Comparison of ENCODE assay signal across 10 cellular contexts in the genomic region with DNA sequence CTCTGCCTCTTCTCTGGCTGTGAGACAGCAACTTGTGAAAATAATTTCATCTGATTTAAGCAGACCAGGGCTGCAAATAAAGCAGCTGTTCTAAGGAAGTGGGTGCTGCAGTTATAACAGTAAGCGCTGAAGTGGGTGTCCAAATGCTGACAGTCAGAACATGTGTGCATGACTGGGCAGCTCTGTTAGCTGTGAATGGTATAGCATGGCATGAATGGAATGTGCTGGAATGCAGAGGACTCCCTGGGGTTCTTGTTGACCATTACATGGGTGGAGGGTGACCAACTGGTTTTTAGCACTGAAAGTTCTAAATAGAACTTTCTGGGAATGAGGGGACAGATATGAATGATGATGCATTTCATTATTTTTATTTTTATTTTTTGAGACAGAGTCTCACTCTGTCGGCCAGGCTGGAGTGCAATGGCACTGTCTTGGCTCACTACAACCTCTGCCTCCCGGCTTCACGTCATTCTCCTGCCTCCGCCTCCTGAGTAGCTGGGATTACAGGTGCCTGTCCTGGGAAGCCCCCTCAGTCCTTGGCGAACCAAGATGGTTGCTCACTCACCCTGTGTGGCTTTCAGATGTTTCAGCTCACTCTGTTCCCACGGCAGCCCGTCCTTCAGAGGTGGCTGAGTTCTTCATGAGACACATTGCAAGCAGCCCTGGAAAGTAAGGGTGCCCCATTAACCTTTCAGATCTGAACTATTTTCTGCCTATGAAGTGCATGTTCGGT.
DNase-seq lines count a peak whose midpoint lies in the region; ATAC-seq, FAIRE-seq and TF ChIP-seq lines count a peak whose summit lies in the region.
"Had no signal": no experiment of that assay in that cellular context is flagged by ENCODE, and none has a peak within 500 bp of the region (broad histone marks: within the 10 kb centered on the region; RNA-seq: fewer than 3 reads in every experiment).

No MANE protein-coding gene starts in this region.

- peak overlapping the region; percentile 89 for H3K4ac ChIP-seq in IMR-90 (ENCODE audit: low read depth, low read length)

- H3K56ac ChIP-seq in IMR-90 (ENCODE audit: extremely low read depth, insufficient read depth, low read length), result no peak overlapping the region; the same call in 1 of the 2 replicates

- no TSS peak for BruUV-seq in IMR-90 (replicated peaks; lab: Mats Ljungman, UMichigan)

- H3K79me1 ChIP-seq in IMR-90 (ENCODE audit: low read depth in 1 of 2, low read length in 2 of 2), result no peaks in the 10 kb centered on the region

- TF ChIP-seq CTCF in IMR-90 (conservative IDR thresholded peaks at IDR 0.05; ENCODE audit: low read depth, low read length) (no peak), choroid plexus epithelial cell (conservative IDR thresholded peaks at IDR 0.05; ENCODE audit: low read depth, low read length) (no peak), vagina (IDR thresholded peaks at IDR 0.05) (no peak)

- peaks cover 9% of the 10 kb centered on the region for H3K4me1 ChIP-seq in IMR-90 (ENCODE audit: control insufficient read depth, insufficient read depth, low read length)
- H3K4me1 ChIP-seq in vagina, result no peaks in the 10 kb centered on the region
- H3K4me1 ChIP-seq: Peyer's patch had no signal

- no peak overlapping the region for H3K9ac ChIP-seq in IMR-90 (ENCODE audit: low read depth, low read length)

- WGBS in IMR-90 (ENCODE audit: extremely low coverage in 2 of 2, insufficient read length in 1 of 2), 2 experiments, result 63% methylated on average over 6 of the region's 9 CpGs; no CpG with 5 or more reads in 1 of the 2 experiments

- peak overlapping the region; percentile 65; the same call in 1 of the 2 replicates for H3K14ac ChIP-seq in IMR-90 (replicated peaks; ENCODE audit: low read depth, low read length)

- intact Hi-C loops in IMR-90 (cut with micrococcal nuclease), result no loop called here
- intact Hi-C loops in vagina (cut with DNase I), result no loop called here

- no peaks in the 10 kb centered on the region for H4K20me1 ChIP-seq in IMR-90 (ENCODE audit: insufficient read depth, low read length)

- no peaks in the 10 kb centered on the region for H3K27me3 ChIP-seq in IMR-90 (ENCODE audit: control insufficient read depth, insufficient read depth, low read length)
- H3K27me3 ChIP-seq in vagina, result no peaks in the 10 kb centered on the region
- H3K27me3 ChIP-seq: Peyer's patch had no signal

- H3K36me3 ChIP-seq in IMR-90 (ENCODE audit: control insufficient read depth, insufficient read depth, low read length) (no peaks in the 10 kb centered on the region), vagina (no peaks in the 10 kb centered on the region)
- H3K36me3 ChIP-seq: Peyer's patch had no signal

- H2AK5ac ChIP-seq in IMR-90 (ENCODE audit: low read depth, low read length), result peak overlapping the region; percentile 79

- H2AK9ac ChIP-seq in IMR-90 (replicated peaks; ENCODE audit: low read depth, low read length, poor library complexity), result peak overlapping the region; percentile 79

- H3K27ac ChIP-seq in IMR-90 (ENCODE audit: insufficient read depth, low read length) (peak overlapping the region; percentile 38), vagina (no peak overlapping the region)
- H3K27ac ChIP-seq: Peyer's patch had no signal

- H4K5ac ChIP-seq in IMR-90 (ENCODE audit: low read depth, low read length), result peak overlapping the region; percentile 52

- H2BK120ac ChIP-seq in IMR-90 (ENCODE audit: low read depth, low read length), result peak overlapping the region; percentile 92

- H2AFZ ChIP-seq in IMR-90 (replicated peaks; ENCODE audit: low read length, poor library complexity), result peak overlapping the region; percentile 75

- in situ Hi-C loops in IMR-90 (cut with MboI; ENCODE audit: low sequenced_read_pairs), result no loop called here

- H4K91ac ChIP-seq in IMR-90 (ENCODE audit: insufficient read depth, low read depth, low read length), result peak overlapping the region; percentile 88

- peak overlapping the region; percentile 53; the same call in 1 of the 2 replicates for H3K23ac ChIP-seq in IMR-90 (ENCODE audit: low read depth, low read length)

- DNase-seq in IMR-90 (peak; percentile 96), choroid plexus epithelial cell (ENCODE audit: low read depth) (peak; percentile 98), left lobe of liver (ENCODE audit: low spot score) (no peak), urothelium cell line (ENCODE audit: low spot score) (peak; percentile 90), NCI-H2171 treated with DMSO at 0.1 percent for 48 hours (lab: John Stamatoyannopoulos, UW) (no peak), vagina (ENCODE audit: extremely low spot score in 2 of 2) (no peak), RPMI8226 (no peak)
- DNase-seq: Peyer's patch; stimulated activated CD4-positive, alpha-beta T cell treated with anti-CD3 and anti-CD28 coated beads, Interleukin-4, amount 100 ng/mL, for 24 hours had no signal

- CTCF ChIA-PET in IMR-90 (lab: Yijun Ruan, JAX), result no interaction called here

- H2BK5ac ChIP-seq in IMR-90 (ENCODE audit: low read depth, low read length, poor library complexity, severe bottlenecking), result peak overlapping the region; percentile 83

- FAIRE-seq in urothelium cell line (lab: Jason Lieb, UNC), result peak; percentile 90

- H3K9me1 ChIP-seq in IMR-90 (ENCODE audit: insufficient read depth, low read length), result peaks cover 9% of the 10 kb centered on the region

- H2BK20ac ChIP-seq in IMR-90 (ENCODE audit: low read depth, low read length), result peak overlapping the region; percentile 93

- peak overlapping the region; percentile 71 for H3K18ac ChIP-seq in IMR-90 (ENCODE audit: low read depth, low read length)

- POLR2A ChIA-PET in IMR-90 (lab: Charles Lee; ENCODE audit: unreplicated experiment), result no interaction called here

- peak overlapping the region; percentile 3 to 92; a peak in 3 of 4 replicates for H4K8ac ChIP-seq in IMR-90 (ENCODE audit: low read depth in 2 of 2, low read length in 2 of 2)

- ATAC-seq in IMR-90 (ENCODE audit: low read depth) (peak; percentile 98), left lobe of liver (peak; percentile 30), HG03095 (IDR thresholded peaks at IDR 0.05; ENCODE audit: unreplicated experiment) (no peak)

- dilution Hi-C loops in IMR-90 (cut with HindIII; ENCODE audit: low sequenced_read_pairs, unreplicated experiment), result no loop called here

- H2BK15ac ChIP-seq in IMR-90 (ENCODE audit: low read depth, low read length), result peak overlapping the region; percentile 61; the same call in 2 of the 3 replicates

- H3K9me3 ChIP-seq in IMR-90 (ENCODE audit: control insufficient read depth, insufficient read depth, low read length) (no peaks in the 10 kb centered on the region; the same call in 1 of the 2 replicates), vagina (no peaks in the 10 kb centered on the region)
- H3K9me3 ChIP-seq: Peyer's patch had no signal

- H3K4me3 ChIP-seq in IMR-90 (ENCODE audit: insufficient read depth, low read depth, low read length) (no peak overlapping the region), choroid plexus epithelial cell (ENCODE audit: low read depth, low read length) (no peak overlapping the region), vagina (no peak overlapping the region)
- H3K4me3 ChIP-seq: Peyer's patch had no signal

- peak overlapping the region; percentile 8; the same call in 1 of the 2 replicates for H3K4me2 ChIP-seq in IMR-90 (ENCODE audit: low read depth, low read length)

- TF ChIP-seq RAD21 in IMR-90 (IDR thresholded peaks at IDR 0.05; ENCODE audit: low read length), result no peak

- no peak for TF ChIP-seq POLR2A in IMR-90 (IDR thresholded peaks at IDR 0.05; ENCODE audit: low read depth, low read length)
- TF ChIP-seq POLR2A in vagina (IDR thresholded peaks at IDR 0.05), result no peak

TF ChIP-seq in IMR-90, 13 proteins besides CTCF, POLR2A, EP300 and RAD21:
- TF ChIP-seq CHD1 (IDR thresholded peaks at IDR 0.05; ENCODE audit: low read depth, low read length), result no peak
- peak; percentile 73 for TF ChIP-seq MAFK (IDR thresholded peaks at IDR 0.05; ENCODE audit: low read depth, low read length)
- no peak for TF ChIP-seq SMC3 (IDR thresholded peaks at IDR 0.05; ENCODE audit: low read depth, low read length)
- TF ChIP-seq BHLHE40 (IDR thresholded peaks at IDR 0.05; ENCODE audit: low read depth, low read length), result peak; percentile 64; the same call in 1 of the 2 replicates
- TF ChIP-seq MXI1 (IDR thresholded peaks at IDR 0.05; ENCODE audit: borderline replicate concordance, low read depth, low read length), result peak; percentile 89
- TF ChIP-seq MAZ (IDR thresholded peaks at IDR 0.05; ENCODE audit: borderline replicate concordance, low read depth, low read length), result no peak
- peak; percentile 5; the same call in 1 of the 2 replicates for TF ChIP-seq CEBPB (IDR thresholded peaks at IDR 0.05; ENCODE audit: low read depth, low read length)
- TF ChIP-seq, protein P1, sequence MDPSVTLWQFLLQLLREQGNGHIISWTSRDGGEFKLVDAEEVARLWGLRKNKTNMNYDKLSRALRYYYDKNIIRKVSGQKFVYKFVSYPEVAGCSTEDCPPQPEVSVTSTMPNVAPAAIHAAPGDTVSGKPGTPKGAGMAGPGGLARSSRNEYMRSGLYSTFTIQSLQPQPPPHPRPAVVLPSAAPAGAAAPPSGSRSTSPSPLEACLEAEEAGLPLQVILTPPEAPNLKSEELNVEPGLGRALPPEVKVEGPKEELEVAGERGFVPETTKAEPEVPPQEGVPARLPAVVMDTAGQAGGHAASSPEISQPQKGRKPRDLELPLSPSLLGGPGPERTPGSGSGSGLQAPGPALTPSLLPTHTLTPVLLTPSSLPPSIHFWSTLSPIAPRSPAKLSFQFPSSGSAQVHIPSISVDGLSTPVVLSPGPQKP (IDR thresholded peaks at IDR 0.05; ENCODE audit: borderline replicate concordance, low read depth, low read length), result no peak
- TF ChIP-seq, protein P2, sequence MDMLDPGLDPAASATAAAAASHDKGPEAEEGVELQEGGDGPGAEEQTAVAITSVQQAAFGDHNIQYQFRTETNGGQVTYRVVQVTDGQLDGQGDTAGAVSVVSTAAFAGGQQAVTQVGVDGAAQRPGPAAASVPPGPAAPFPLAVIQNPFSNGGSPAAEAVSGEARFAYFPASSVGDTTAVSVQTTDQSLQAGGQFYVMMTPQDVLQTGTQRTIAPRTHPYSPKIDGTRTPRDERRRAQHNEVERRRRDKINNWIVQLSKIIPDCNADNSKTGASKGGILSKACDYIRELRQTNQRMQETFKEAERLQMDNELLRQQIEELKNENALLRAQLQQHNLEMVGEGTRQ (IDR thresholded peaks at IDR 0.05; ENCODE audit: low read depth, low read length), result no peak
- peak; percentile 49; the same call in 1 of the 2 replicates for TF ChIP-seq FOS (IDR thresholded peaks at IDR 0.05; ENCODE audit: low read depth, low read length)
- TF ChIP-seq NFE2L2 (IDR thresholded peaks at IDR 0.05; ENCODE audit: low read depth, low read length), result peak; percentile 93

Comparison
In these comparisons a context has a peak if more than half of its experiments do, and no peak if none do; other contexts are left out.
1. DNase-seq: peak in IMR-90 (single experiment), choroid plexus epithelial cell (single experiment) and urothelium cell line (single experiment); none in left lobe of liver (single experiment), NCI-H2171 treated with DMSO at 0.1 percent for 48 hours (single experiment), vagina (0 of 2) and RPMI8226 (single experiment).